Comparison of ENCODE assay signal across 14 cellular contexts in the genomic region with DNA sequence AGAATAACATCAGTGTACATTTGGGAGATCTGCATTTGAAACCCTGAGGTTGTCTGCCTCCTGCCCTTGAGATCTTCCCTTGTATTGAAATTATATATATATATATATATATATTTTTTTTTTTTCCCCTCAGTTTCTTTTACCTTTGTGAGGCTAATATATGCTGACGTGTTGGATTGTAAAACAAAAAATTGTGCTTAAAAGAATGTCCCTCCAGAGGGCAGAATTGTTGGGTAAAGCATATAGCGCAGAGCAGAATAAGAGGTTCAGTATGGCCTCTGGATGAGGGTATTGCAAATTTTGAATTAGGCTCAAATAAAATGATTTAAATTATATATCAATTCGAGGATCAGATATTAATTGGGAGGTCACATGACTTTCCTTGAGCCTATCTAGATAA. TPM values are rescaled to one million over a fixed set of nuclear protein-coding genes. Genes with fewer than 3 reads are reported as not detected.
DNase-seq lines count a peak whose midpoint lies in the region; ATAC-seq, FAIRE-seq and TF ChIP-seq lines count a peak whose summit lies in the region.
"Had no signal": no experiment of that assay in that cellular context is flagged by ENCODE, and none has a peak within 500 bp of the region (broad histone marks: within the 10 kb centered on the region; RNA-seq: fewer than 3 reads in every experiment).

No MANE protein-coding gene starts in this region.

- H3K27me3 Mint-ChIP-seq in T-helper 2 cell treated with Interferon-gamma antibody and Interleukin-4, amounts not matched to agents 5 μg/mL and 100 μg/mL, for 36 hours (ENCODE audit: low read depth): no peaks in the 10 kb centered on the region
- H3K27me3 Mint-ChIP-seq: activated naive CD8-positive, alpha-beta T cell had no signal

- H3F3A ChIP-seq in SK-N-SH (replicated peaks; ENCODE audit: insufficient read depth): peaks cover 47% of the 10 kb centered on the region

- H3K27ac Mint-ChIP-seq in T-helper 2 cell treated with Interferon-gamma antibody and Interleukin-4, amounts not matched to agents 5 μg/mL and 100 μg/mL, for 36 hours: no peak overlapping the region
- H3K27ac Mint-ChIP-seq: H9 had no signal

- peaks cover 39% of the 10 kb centered on the region for H3K4me1 Mint-ChIP-seq in T-helper 2 cell treated with Interferon-gamma antibody and Interleukin-4, amounts not matched to agents 5 μg/mL and 100 μg/mL, for 36 hours (ENCODE audit: low read depth)

- ATAC-seq in RWPE2 (ENCODE audit: low read depth) (no peak), HG03196 (IDR thresholded peaks at IDR 0.05; ENCODE audit: unreplicated experiment) (no peak)

- dilution Hi-C loops in keratinocyte (cut with MboI; ENCODE audit: extremely low pct_ligation_motif_present, low sequenced_read_pairs): no loop called here

- H3K4me1 ChIP-seq in A673 (ENCODE audit: insufficient read depth, low read length, poor library complexity, severe bottlenecking): peaks cover 16% of the 10 kb centered on the region
- H3K4me1 ChIP-seq in RWPE2 (ENCODE audit: insufficient read depth, poor library complexity, severe bottlenecking): peaks cover 57% of the 10 kb centered on the region
- H3K4me1 ChIP-seq in keratinocyte (ENCODE audit: control insufficient read depth, extremely low read depth, insufficient read depth, low read length): peaks cover 46% of the 10 kb centered on the region
- peaks cover 2 to 30% of the 10 kb centered on the region in 2 experiments; a peak in 2 of 4 replicates for H3K4me1 ChIP-seq in SK-N-SH (ENCODE audit: control insufficient read depth in 1 of 2, insufficient read depth in 2 of 2, low read depth in 1 of 2, low read length in 1 of 2)

- no peak for FAIRE-seq in keratinocyte (lab: Jason Lieb, UNC)

- H3K9ac ChIP-seq in keratinocyte (ENCODE audit: control insufficient read depth, extremely low read depth, insufficient read depth, low read length): no peak overlapping the region
- H3K9ac ChIP-seq in SK-N-SH: no peak overlapping the region

- TF ChIP-seq CTCF in A673 (conservative IDR thresholded peaks at IDR 0.05; ENCODE audit: low read depth, low read length) (no peak), RWPE2 (IDR thresholded peaks at IDR 0.05; ENCODE audit: poor library complexity, severe bottlenecking) (no peak), keratinocyte (optimal IDR thresholded peaks at IDR 0.05 in 1 of 3, IDR thresholded peaks at IDR 0.05 in 1 of 3, conservative IDR thresholded peaks at IDR 0.05 in 1 of 3; ENCODE audit: extremely low read depth in 1 of 3, insufficient read depth in 2 of 3, low read length in 3 of 3) (no peak), SK-N-SH (IDR thresholded peaks at IDR 0.05) (no peak)

- H3K79me2 ChIP-seq in keratinocyte (ENCODE audit: control insufficient read depth, insufficient read depth, low read length) (no peaks in the 10 kb centered on the region), SK-N-SH (ENCODE audit: insufficient read depth) (peaks cover 14% of the 10 kb centered on the region; the same call in 1 of the 2 replicates)

- no peak for TF ChIP-seq RAD21 in SK-N-SH (IDR thresholded peaks at IDR 0.05; ENCODE audit: low read length)

- no peak overlapping the region for H2AFZ ChIP-seq in keratinocyte (ENCODE audit: control insufficient read depth, low read length)
- H2AFZ ChIP-seq in SK-N-SH (ENCODE audit: low read depth): no peak overlapping the region

- BruUV-seq in A673 (replicated peaks; lab: Mats Ljungman, UMichigan): no TSS peak

- intact Hi-C loops in A673 (cut with micrococcal nuclease; ENCODE audit: unreplicated experiment): loop anchor here (10.0 kb wide), 1 partner anchor 484 kb away; no protein-coding TSS in a partner anchor

- WGBS in SK-N-SH (ENCODE audit: low lambda C conversion rate): 57% methylated on average over 3 of the region's 3 CpGs

- CTCF ChIA-PET in A673 (lab: Charles Lee): no interaction called here
- CTCF ChIA-PET in SK-N-SH (lab: Yijun Ruan, JAX): interaction anchor here (1.0 to 1.4 kb wide), 2 partner anchors 25 to 124 kb away, joined by 3 to 4 read pairs; no protein-coding TSS in a partner anchor

- H3K4me2 ChIP-seq in keratinocyte (ENCODE audit: control insufficient read depth, extremely low read depth, insufficient read depth, low read depth, low read length) (peak overlapping the region; percentile 6), SK-N-SH (no peak overlapping the region)

- H3K9me3 Mint-ChIP-seq in T-helper 2 cell treated with Interferon-gamma antibody and Interleukin-4, amounts not matched to agents 5 μg/mL and 100 μg/mL, for 36 hours: no peaks in the 10 kb centered on the region
- H3K9me3 Mint-ChIP-seq: CD8-positive, alpha-beta memory T cell; H9 had no signal

- H3K36me3 ChIP-seq in A673 (ENCODE audit: insufficient read depth, low read length, poor library complexity, severe bottlenecking): peaks cover 32% of the 10 kb centered on the region
- peaks cover 31% of the 10 kb centered on the region for H3K36me3 ChIP-seq in RWPE2 (ENCODE audit: low read depth)
- H3K36me3 ChIP-seq in keratinocyte (ENCODE audit: control insufficient read depth in 2 of 2, extremely low read depth in 1 of 2, insufficient read depth in 2 of 2, low read length in 2 of 2): peaks cover 6 to 14% of the 10 kb centered on the region in 2 experiments
- peaks cover 28 to 35% of the 10 kb centered on the region in 2 experiments for H3K36me3 ChIP-seq in SK-N-SH (replicated peaks in 1 of 2; ENCODE audit: control insufficient read depth in 1 of 2, insufficient read depth in 2 of 2, low read length in 1 of 2)

- DNase-seq in A673 (ENCODE audit: low spot score) (peak; percentile 25), HCEC 1CT (peak; percentile 17), RWPE2 (ENCODE audit: low spot score) (no peak), keratinocyte (ENCODE audit: low read depth, low spot score) (no peak), NCI-H510A treated with DMSO at 0.1 percent for 48 hours (lab: John Stamatoyannopoulos, UW) (no peak), SK-N-SH (no peak)
- DNase-seq in T-helper 2 cell treated with Interferon-gamma antibody and Interleukin-4, amounts not matched to agents 5 μg/mL and 100 μg/mL, for 36 hours (ENCODE audit: low spot score): no peak
- DNase-seq: activated T-cell treated with anti-CD3 and anti-CD28 coated beads, Interleukin-2, amount 50 U/mL, for 1 hour; cortex of kidney; H9; left ventricle myocardium superior had no signal

- no peaks in the 10 kb centered on the region for H3K9me2 ChIP-seq in SK-N-SH

- H3K9me3 ChIP-seq in A673 (ENCODE audit: low read depth, low read length, poor library complexity, severe bottlenecking): no peaks in the 10 kb centered on the region
- H3K9me3 ChIP-seq in RWPE2 (ENCODE audit: severe bottlenecking): no peaks in the 10 kb centered on the region
- H3K9me3 ChIP-seq in keratinocyte (ENCODE audit: control insufficient read depth, low read depth, low read length): no peaks in the 10 kb centered on the region
- no peaks in the 10 kb centered on the region for H3K9me3 ChIP-seq in SK-N-SH

- H3K27ac ChIP-seq in A673 (ENCODE audit: low read depth, low read length, poor library complexity, severe bottlenecking): no peak overlapping the region
- H3K27ac ChIP-seq in RWPE2 (ENCODE audit: poor library complexity, severe bottlenecking): peak overlapping the region; percentile 89
- peak overlapping the region; percentile 8 for H3K27ac ChIP-seq in keratinocyte (ENCODE audit: control insufficient read depth, insufficient read depth, low read length)
- peak overlapping the region in 1 of 2 experiments; percentile 81; a peak in 1 of 4 replicates for H3K27ac ChIP-seq in SK-N-SH (ENCODE audit: low read depth in 2 of 2, low read length in 1 of 2)

- peaks cover 45% of the 10 kb centered on the region for H3K36me3 Mint-ChIP-seq in T-helper 2 cell treated with Interferon-gamma antibody and Interleukin-4, amounts not matched to agents 5 μg/mL and 100 μg/mL, for 36 hours (ENCODE audit: low read depth)

- H3K9me1 ChIP-seq in keratinocyte (ENCODE audit: control insufficient read depth, extremely low read depth, insufficient read depth, low read length): no peaks in the 10 kb centered on the region

- no peak for TF ChIP-seq EP300 in SK-N-SH (IDR thresholded peaks at IDR 0.05; ENCODE audit: borderline replicate concordance in 1 of 2, low read depth in 1 of 2, low read length in 1 of 2)

- no peak overlapping the region for H3K4me3 Mint-ChIP-seq in T-helper 2 cell treated with Interferon-gamma antibody and Interleukin-4, amounts not matched to agents 5 μg/mL and 100 μg/mL, for 36 hours
- H3K4me3 Mint-ChIP-seq: activated naive CD8-positive, alpha-beta T cell; CD8-positive, alpha-beta memory T cell; H9 had no signal

- no peaks in the 10 kb centered on the region for H3K27me3 ChIP-seq in A673 (replicated peaks; ENCODE audit: insufficient read depth, low read depth, low read length, poor library complexity)
- no peaks in the 10 kb centered on the region for H3K27me3 ChIP-seq in RWPE2 (ENCODE audit: insufficient read depth, poor library complexity, severe bottlenecking)
- H3K27me3 ChIP-seq in keratinocyte (ENCODE audit: control insufficient read depth, extremely low read depth, insufficient read depth, low read length): no peaks in the 10 kb centered on the region
- no peaks in the 10 kb centered on the region for H3K27me3 ChIP-seq in SK-N-SH (ENCODE audit: insufficient read depth)

- POLR2A ChIA-PET in A673 (lab: Charles Lee; ENCODE audit: low non-redundant PET): no interaction called here
- POLR2A ChIA-PET in SK-N-SH (lab: Yijun Ruan, JAX): no interaction called here

- H3K4me3 ChIP-seq in A673 (ENCODE audit: low read depth, low read length, poor library complexity, severe bottlenecking): no peak overlapping the region
- no peak overlapping the region for H3K4me3 ChIP-seq in RWPE2 (ENCODE audit: severe bottlenecking)
- no peak overlapping the region for H3K4me3 ChIP-seq in keratinocyte (ENCODE audit: control insufficient read depth in 2 of 3, extremely low read depth in 1 of 3, insufficient read depth in 2 of 3, low read depth in 1 of 3, low read length in 3 of 3)
- H3K4me3 ChIP-seq in SK-N-SH (ENCODE audit: low read depth in 2 of 2, low read length in 1 of 2): no peak overlapping the region

- H4K20me1 ChIP-seq in keratinocyte (ENCODE audit: control insufficient read depth, extremely low read depth, insufficient read depth, low read length) (no peaks in the 10 kb centered on the region), SK-N-SH (ENCODE audit: insufficient read depth) (no peaks in the 10 kb centered on the region)

RNA-seq across cellular contexts. Expression of gene NABP1, which starts 12.4 kb away (rescaled TPM):
- total RNA-seq in A673 (2021): 33.2 and 38.4 TPM in 2 replicates
- polyA plus RNA-seq in keratinocyte (18.4 to 29.3 TPM (median 22.8 TPM) in 3 replicates), SK-N-SH (2012; rRNA removed) (19.1 and 35.7 TPM in 2 replicates)
- 29.0 TPM for polyA plus RNA-seq in keratinocyte (2011; ENCODE audit: low read depth)
- 9.9 and 14.9 TPM in 2 replicates for polyA plus RNA-seq in keratinocyte (2011; cell fraction: cytosol; rRNA removed)
- 56.3 and 69.3 TPM in 2 replicates for polyA plus RNA-seq in keratinocyte (2011; cell fraction: nucleus; rRNA removed)
- polyA plus RNA-seq in keratinocyte (2012; ENCODE audit: low replicate concordance): 21.3 and 25.4 TPM in 2 replicates
- 5.5 to 50.9 TPM (median 24.0 TPM) in 3 replicates for polyA minus RNA-seq in keratinocyte
- 16.3 TPM for polyA minus RNA-seq in keratinocyte (2011; cell fraction: cytosol; rRNA and poly(A)+ RNA removed)
- polyA minus RNA-seq in keratinocyte (2011; cell fraction: nucleus; rRNA and poly(A)+ RNA removed): 45.1 and 82.4 TPM in 2 replicates
- 10.4 and 13.5 TPM in 2 replicates for polyA plus RNA-seq in SK-N-SH (2012; cell fraction: cytosol; rRNA removed)
- polyA plus RNA-seq in SK-N-SH (2012; cell fraction: nucleus; rRNA removed): 65.9 and 172 TPM in 2 replicates

Comparison
In these comparisons a context has a peak if more than half of its experiments do, and no peak if none do; other contexts are left out.
1. DNase-seq: peak in A673 (single experiment) and HCEC 1CT (single experiment); none in RWPE2 (single experiment), keratinocyte (single experiment), T-helper 2 cell treated with Interferon-gamma antibody and Interleukin-4, amounts not matched to agents 5 μg/mL and 100 μg/mL, for 36 hours (single experiment), NCI-H510A treated with DMSO at 0.1 percent for 48 hours (single experiment) and SK-N-SH (single experiment).